ENCODE assay signal across 8 cellular contexts in the genomic region with DNA sequence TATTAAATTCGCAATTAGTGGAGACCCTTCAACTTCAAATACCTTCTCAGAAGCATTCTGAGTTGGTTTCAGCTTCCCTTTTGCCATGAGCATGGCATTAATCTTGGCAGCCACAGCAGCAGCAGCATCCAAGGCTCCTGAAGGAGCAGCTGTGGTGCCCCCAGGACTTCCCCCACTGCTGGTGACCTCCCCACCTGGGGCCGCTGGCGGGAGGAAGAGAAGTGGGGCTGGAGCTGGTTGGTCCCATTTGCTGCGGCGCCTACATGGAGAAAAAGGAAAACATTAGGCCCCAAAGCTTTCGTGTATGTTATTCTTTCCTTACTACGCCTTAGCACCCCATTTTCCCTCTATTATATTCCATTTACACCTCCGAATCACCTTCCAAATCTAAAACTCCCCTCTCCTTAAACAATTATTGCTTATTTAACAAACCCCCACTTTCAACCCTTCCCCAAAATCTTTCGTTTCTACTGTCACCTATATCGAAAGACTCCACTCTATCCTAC. TPM values are rescaled to one million over a fixed set of nuclear protein-coding genes. Genes with fewer than 3 reads are reported as not detected.
DNase-seq lines count a peak whose midpoint lies in the region; ATAC-seq and TF ChIP-seq lines count a peak whose summit lies in the region.

No MANE protein-coding gene starts in this region.

- peaks cover 0 to 43% of the 10 kb centered on the region in 2 experiments; a peak in 3 of 4 replicates for H3K79me1 ChIP-seq in IMR-90 (ENCODE audit: low read depth in 1 of 2, low read length in 2 of 2)

- 0 to 96% methylated on average over 2 to 4 of the region's 10 CpGs for WGBS in IMR-90 (ENCODE audit: extremely low coverage in 2 of 2, insufficient read length in 1 of 2), 2 experiments

- peak overlapping the region; percentile 78 for H3K4me3 ChIP-seq in IMR-90 (ENCODE audit: insufficient read depth, low read depth, low read length)
- peak overlapping the region; percentile 77 for H3K4me3 ChIP-seq in effector memory CD4-positive, alpha-beta T cell (ENCODE audit: insufficient read depth, low read depth, low read length, poor library complexity, severe bottlenecking)
- H3K4me3 ChIP-seq in neural cell (ENCODE audit: low read length): peak overlapping the region; percentile 72

- H2AFZ ChIP-seq in IMR-90 (replicated peaks; ENCODE audit: low read length, poor library complexity): peak overlapping the region; percentile 72
- H2AFZ ChIP-seq in neural cell (ENCODE audit: low read depth, low read length): peak overlapping the region; percentile 18

- H3K27ac ChIP-seq in C4-2B: peak overlapping the region; percentile 89
- H3K27ac ChIP-seq in IMR-90 (ENCODE audit: insufficient read depth, low read length): peak overlapping the region; percentile 93
- peak overlapping the region; percentile 93 for H3K27ac ChIP-seq in effector memory CD4-positive, alpha-beta T cell (ENCODE audit: insufficient read depth, low read length, poor library complexity, severe bottlenecking)
- H3K27ac ChIP-seq in neural cell (ENCODE audit: low read length): peak overlapping the region; percentile 93

- H3K56ac ChIP-seq in IMR-90 (ENCODE audit: extremely low read depth, insufficient read depth, low read length): peak overlapping the region; percentile 90

- H4K5ac ChIP-seq in IMR-90 (ENCODE audit: low read depth, low read length): peak overlapping the region; percentile 84

- no peak for TF ChIP-seq EP300 in neural cell (conservative IDR thresholded peaks at IDR 0.05; ENCODE audit: poor library complexity, severe bottlenecking)

- TF ChIP-seq RAD21 in IMR-90 (IDR thresholded peaks at IDR 0.05; ENCODE audit: low read length): no peak
- TF ChIP-seq RAD21 in neural cell (conservative IDR thresholded peaks at IDR 0.05): no peak

- H3K14ac ChIP-seq in IMR-90 (replicated peaks; ENCODE audit: low read depth, low read length): peak overlapping the region; percentile 96

- no peak overlapping the region; the same call in 1 of the 2 replicates for H3K18ac ChIP-seq in IMR-90 (ENCODE audit: low read depth, low read length)

- no peak overlapping the region for H2BK15ac ChIP-seq in IMR-90 (ENCODE audit: low read depth, low read length)

- H2BK20ac ChIP-seq in IMR-90 (ENCODE audit: low read depth, low read length): no peak overlapping the region

- peaks cover 30% of the 10 kb centered on the region for H3K36me3 ChIP-seq in IMR-90 (ENCODE audit: control insufficient read depth, insufficient read depth, low read length)
- peaks cover 32% of the 10 kb centered on the region for H3K36me3 ChIP-seq in effector memory CD4-positive, alpha-beta T cell (ENCODE audit: control insufficient read depth, insufficient read depth, low read length)
- H3K36me3 ChIP-seq in neural cell (ENCODE audit: insufficient read depth, low read length): peaks cover 5% of the 10 kb centered on the region

- peak overlapping the region; percentile 86 for H2BK5ac ChIP-seq in IMR-90 (ENCODE audit: low read depth, low read length, poor library complexity, severe bottlenecking)

- no peak for TF ChIP-seq POLR2A in IMR-90 (IDR thresholded peaks at IDR 0.05; ENCODE audit: low read depth, low read length)

- H2AK5ac ChIP-seq in IMR-90 (ENCODE audit: low read depth, low read length): peak overlapping the region; percentile 98

- no peaks in the 10 kb centered on the region for H3K9me2 ChIP-seq in neural cell (ENCODE audit: insufficient read depth, low read length)

- no peaks in the 10 kb centered on the region for H3F3A ChIP-seq in neural cell (ENCODE audit: insufficient read depth, low read length, poor library complexity, severe bottlenecking)

- dilution Hi-C loops in IMR-90 (cut with HindIII; ENCODE audit: low sequenced_read_pairs, unreplicated experiment): no loop called here

- CTCF ChIA-PET in IMR-90 (lab: Yijun Ruan, JAX): interaction anchor here (1.4 kb wide), 1 partner anchor 16 kb away, joined by 4 read pairs; no protein-coding TSS in a partner anchor

- in situ Hi-C loops in IMR-90 (cut with MboI; ENCODE audit: low sequenced_read_pairs): no loop called here

- peaks cover 37% of the 10 kb centered on the region for H4K20me1 ChIP-seq in IMR-90 (ENCODE audit: insufficient read depth, low read length)
- no peaks in the 10 kb centered on the region for H4K20me1 ChIP-seq in neural cell (ENCODE audit: insufficient read depth)

- H2BK120ac ChIP-seq in IMR-90 (ENCODE audit: low read depth, low read length): peak overlapping the region; percentile 51; the same call in 1 of the 2 replicates

- intact Hi-C loops in IMR-90 (cut with micrococcal nuclease): no loop called here

- peak overlapping the region; percentile 97 for H2AK9ac ChIP-seq in IMR-90 (replicated peaks; ENCODE audit: low read depth, low read length, poor library complexity)

- peak overlapping the region; percentile 40 to 94 for H4K8ac ChIP-seq in IMR-90 (ENCODE audit: low read depth in 2 of 2, low read length in 2 of 2)

- H3K4ac ChIP-seq in IMR-90 (ENCODE audit: low read depth, low read length): peak overlapping the region; percentile 97

- H3K23ac ChIP-seq in IMR-90 (ENCODE audit: low read depth, low read length): peak overlapping the region; percentile 91

- H3K9me3 ChIP-seq in IMR-90 (ENCODE audit: control insufficient read depth, insufficient read depth, low read length) (no peaks in the 10 kb centered on the region), neural cell (ENCODE audit: low read length) (no peaks in the 10 kb centered on the region)
- H3K9me3 ChIP-seq in effector memory CD4-positive, alpha-beta T cell (ENCODE audit: control insufficient read depth, low read length): no peaks in the 10 kb centered on the region

- H3K4me2 ChIP-seq in IMR-90 (ENCODE audit: low read depth, low read length): peak overlapping the region; percentile 98
- peak overlapping the region; percentile 96 for H3K4me2 ChIP-seq in neural cell (ENCODE audit: low read length)

- H3K9ac ChIP-seq in IMR-90 (ENCODE audit: low read depth, low read length): peak overlapping the region; percentile 94
- peak overlapping the region; percentile 94 for H3K9ac ChIP-seq in neural cell (ENCODE audit: low read length)

- peak overlapping the region; percentile 85 for H4K91ac ChIP-seq in IMR-90 (ENCODE audit: insufficient read depth, low read depth, low read length)

- ATAC-seq in IMR-90 (ENCODE audit: low read depth) (no peak), GM18867 (IDR thresholded peaks at IDR 0.05; ENCODE audit: unreplicated experiment) (no peak)

- POLR2A ChIA-PET in IMR-90 (lab: Charles Lee; ENCODE audit: unreplicated experiment): interaction anchor here (1.1 kb wide), 1 partner anchor 45 kb away, joined by 3 read pairs; the partner anchor contains the start of gene ARHGEF2

- H3K27me3 ChIP-seq in IMR-90 (ENCODE audit: control insufficient read depth, insufficient read depth, low read length): no peaks in the 10 kb centered on the region
- no peaks in the 10 kb centered on the region for H3K27me3 ChIP-seq in effector memory CD4-positive, alpha-beta T cell (replicated peaks; ENCODE audit: control insufficient read depth, insufficient read depth, low read length, poor library complexity, severe bottlenecking)
- no peaks in the 10 kb centered on the region for H3K27me3 ChIP-seq in neural cell (ENCODE audit: insufficient read depth, low read depth, low read length)

- 0 out of 2 replicates have a peak, but pooled peaks cover 2% of the 10 kb centered on the region for H3K9me1 ChIP-seq in IMR-90 (ENCODE audit: insufficient read depth, low read length)

- peaks cover 7% of the 10 kb centered on the region for H3K4me1 ChIP-seq in IMR-90 (ENCODE audit: control insufficient read depth, insufficient read depth, low read length)
- H3K4me1 ChIP-seq in effector memory CD4-positive, alpha-beta T cell (ENCODE audit: control insufficient read depth, insufficient read depth, low read length, poor library complexity, severe bottlenecking): peaks cover 33% of the 10 kb centered on the region

- BruUV-seq in IMR-90 (replicated peaks; lab: Mats Ljungman, UMichigan): no TSS peak

- DNase-seq in IMR-90: no peak
- no peak for DNase-seq in effector memory CD4-positive, alpha-beta T cell
- DNase-seq in OCI-M2 (lab: John Stamatoyannopoulos, UW; ENCODE audit: unreplicated experiment): no peak
- DNase-seq in NCI-H2029 (lab: John Stamatoyannopoulos, UW): no peak
- no peak for DNase-seq in putamen (ENCODE audit: low spot score)

- H3K79me2 ChIP-seq in neural cell (replicated peaks; ENCODE audit: insufficient read depth, low read length): peaks cover 46% of the 10 kb centered on the region

- TF ChIP-seq CTCF in C4-2B (conservative IDR thresholded peaks at IDR 0.05) (no peak), IMR-90 (conservative IDR thresholded peaks at IDR 0.05; ENCODE audit: low read depth, low read length) (no peak), neural cell (IDR thresholded peaks at IDR 0.05; ENCODE audit: poor library complexity, severe bottlenecking) (no peak)

TF ChIP-seq in IMR-90, 13 proteins besides CTCF, POLR2A, EP300 and RAD21 (continues in another document):
- TF ChIP-seq FOS (IDR thresholded peaks at IDR 0.05; ENCODE audit: low read depth, low read length) (no peak), NFE2L2 (IDR thresholded peaks at IDR 0.05; ENCODE audit: low read depth, low read length) (no peak)

RNA-seq across cellular contexts. Expression of gene KHDC4, which starts 0.6 kb away (rescaled TPM):
- 22.5 and 28.0 TPM in 2 replicates for total RNA-seq in IMR-90 (2012; rRNA removed)
- polyA plus RNA-seq in IMR-90 (2012; rRNA removed) (23.4 and 29.9 TPM in 2 replicates), neural cell (84.8 and 97.1 TPM in 2 replicates)
- polyA plus RNA-seq in IMR-90 (2012; cell fraction: cytosol; rRNA removed): 9.3 and 11.6 TPM in 2 replicates
- polyA plus RNA-seq in IMR-90 (2012; cell fraction: nucleus; rRNA removed; ENCODE audit: low replicate concordance): 59.4 and 172 TPM in 2 replicates
- polyA minus RNA-seq in neural cell: 48.5 and 63.7 TPM in 2 replicates

RNA-seq across cellular contexts. Expression of gene RXFP4, which starts 7.8 kb away (rescaled TPM):
- total RNA-seq in IMR-90 (2012; rRNA removed): not detected in 2 replicates
- polyA plus RNA-seq in IMR-90 (2012; rRNA removed): not detected in 2 replicates
- polyA plus RNA-seq in IMR-90 (2012; cell fraction: cytosol; rRNA removed): not detected in 2 replicates
- 0.07 TPM in 1 of 2 replicates, not detected in the other for polyA plus RNA-seq in IMR-90 (2012; cell fraction: nucleus; rRNA removed; ENCODE audit: low replicate concordance)
- polyA plus RNA-seq in neural cell: not detected in 2 replicates
- not detected in 2 replicates for polyA minus RNA-seq in neural cell

RNA-seq across cellular contexts. Expression of gene RIT1, which starts 22.5 kb away (rescaled TPM):
- total RNA-seq in IMR-90 (2012; rRNA removed): 46.8 and 52.2 TPM in 2 replicates
- 26.2 and 29.6 TPM in 2 replicates for polyA plus RNA-seq in IMR-90 (2012; rRNA removed)
- polyA plus RNA-seq in IMR-90 (2012; cell fraction: cytosol; rRNA removed): 8.5 and 14.4 TPM in 2 replicates
- 5.5 and 26.8 TPM in 2 replicates for polyA plus RNA-seq in IMR-90 (2012; cell fraction: nucleus; rRNA removed; ENCODE audit: low replicate concordance)
- 78.1 and 83.5 TPM in 2 replicates for polyA plus RNA-seq in neural cell
- 84.2 and 101 TPM in 2 replicates for polyA minus RNA-seq in neural cell

RNA-seq across cellular contexts. Expression of gene ARHGEF2, which starts 44.7 kb away (rescaled TPM):
- total RNA-seq in IMR-90 (2012; rRNA removed): 81.4 and 91.8 TPM in 2 replicates
- polyA plus RNA-seq in IMR-90 (2012; rRNA removed): 101 and 117 TPM in 2 replicates
- 64.3 and 78.0 TPM in 2 replicates for polyA plus RNA-seq in IMR-90 (2012; cell fraction: cytosol; rRNA removed)
- polyA plus RNA-seq in IMR-90 (2012; cell fraction: nucleus; rRNA removed; ENCODE audit: low replicate concordance): 272 and 424 TPM in 2 replicates
- 45.1 and 59.6 TPM in 2 replicates for polyA plus RNA-seq in neural cell
- 92.6 and 98.1 TPM in 2 replicates for polyA minus RNA-seq in neural cell
